Comparison of ENCODE assay signal across 20 cellular contexts in genomic region chr3:131250466-131250865, GRCh38.
"Had no signal": no experiment of that assay in that cellular context is flagged by ENCODE, and none has a peak within 500 bp of the region (broad histone marks: within the 10 kb centered on the region; RNA-seq: fewer than 3 reads in every experiment).

No MANE protein-coding gene starts in this region.

- FAIRE-seq: keratinocyte had no signal

- DNase-seq: hippocampal formation; left ventricle myocardium inferior; mesendoderm; naive B cell; natural killer cell; nephron progenitor cell; occipital lobe; psoas muscle; right lobe of liver; stimulated activated CD4-positive, alpha-beta T cell treated with anti-CD3 and anti-CD28 coated beads, Interleukin-1b, Interleukin-23, amount 100 ng/mL, for 48 hours; stimulated activated CD4-positive, alpha-beta T cell treated with anti-CD3 and anti-CD28 coated beads, Interleukin-2, amount 100 ng/mL, for 48 hours; stimulated activated CD4-positive, alpha-beta T cell treated with anti-CD3 and anti-CD28 coated beads, Interleukin-4, amount 100 ng/mL, for 4 hours; stimulated activated CD8-positive, alpha-beta memory T cell treated with anti-CD3 and anti-CD28 coated beads, Interleukin-4, amount 100 ng/mL, for 48 hours; stimulated activated naive CD4-positive, alpha-beta T cell treated with Interleukin-2 at 50 U/mL for 16 hours; stimulated activated naive CD8-positive, alpha-beta T cell treated with anti-CD3 and anti-CD28 coated beads, Interleukin-15, amount 100 ng/mL, for 72 hours; substantia nigra; transverse colon; upper lobe of right lung; uterus had no signal
